ENCODE assay signal across 27 cellular contexts in genomic region chr7:90791596-90791995, GRCh38.
DNase-seq lines count a peak whose midpoint lies in the region; ATAC-seq, FAIRE-seq and TF ChIP-seq lines count a peak whose summit lies in the region.
"Had no signal": no experiment of that assay in that cellular context is flagged by ENCODE, and none has a peak within 500 bp of the region (broad histone marks: within the 10 kb centered on the region; RNA-seq: fewer than 3 reads in every experiment).

No MANE protein-coding gene starts in this region.

- in situ Hi-C loops in K562 (cut with MboI), result no loop called here

- H3K9ac ChIP-seq in K562 (ENCODE audit: insufficient read depth in 1 of 2, low read depth in 2 of 2, low read length in 2 of 2), result no peak overlapping the region
- H3K9ac ChIP-seq: BLaER1 treated with 17β-estradiol and CSF1 and Interleukin-3, amounts not matched to agents 10 nM and 100 nM had no signal

- no peak for ATAC-seq in K562
- ATAC-seq in stimulated activated memory B cell treated with anti-CD40 and anti-IgM and Interleukin-4, amounts not matched to agents 10 μg/mL and 1 μg/mL and 100 μg/mL, for 72 hours, result peak; percentile 57
- ATAC-seq: A549, GM23338, HCT116 had no signal

- H3K27me3 Mint-ChIP-seq in activated naive CD4-positive, alpha-beta T cell treated with anti-CD3 and anti-CD28 coated beads for 36 hours (ENCODE audit: low read depth), result no peaks in the 10 kb centered on the region
- H3K27me3 Mint-ChIP-seq in osteocyte (ENCODE audit: unreplicated experiment) (no peaks in the 10 kb centered on the region), mesothelial cell of epicardium (ENCODE audit: low read depth) (no peaks in the 10 kb centered on the region)
- no peaks in the 10 kb centered on the region for H3K27me3 Mint-ChIP-seq in stimulated activated memory B cell treated with anti-CD40 and anti-IgM and Interleukin-4, amounts not matched to agents 10 μg/mL and 1 μg/mL and 100 μg/mL, for 72 hours
- H3K27me3 Mint-ChIP-seq: CD4-positive, alpha-beta T cell; CD8-positive, alpha-beta memory T cell had no signal

- no peaks in the 10 kb centered on the region for H3K27me3 ChIP-seq in K562 (ENCODE audit: control insufficient read depth in 2 of 2, insufficient read depth in 2 of 2, low read length in 2 of 2)
- H3K27me3 ChIP-seq: BE2C; BLaER1 treated with 17β-estradiol and CSF1 and Interleukin-3, amounts not matched to agents 10 nM and 100 nM had no signal

- H3K9me1 ChIP-seq in K562 (ENCODE audit: control insufficient read depth, insufficient read depth, low read length), result no peaks in the 10 kb centered on the region

- H3K4me1 ChIP-seq in K562 (replicated peaks in 1 of 2; ENCODE audit: control insufficient read depth in 2 of 2, insufficient read depth in 2 of 2, low read length in 2 of 2), result no peaks in the 10 kb centered on the region
- H3K4me1 ChIP-seq: A549; BE2C; BLaER1 treated with 17β-estradiol and CSF1 and Interleukin-3, amounts not matched to agents 10 nM and 100 nM had no signal

- no peaks in the 10 kb centered on the region for H3K36me3 ChIP-seq in K562 (ENCODE audit: control insufficient read depth, insufficient read depth, low read length)
- H3K36me3 ChIP-seq: BE2C had no signal

- no TSS peak for BruUV-seq in K562 (replicated peaks; lab: Mats Ljungman, UMichigan)

- no peak overlapping the region for H3K4me3 ChIP-seq in K562
- H3K4me3 ChIP-seq: A549; BLaER1 treated with 17β-estradiol and CSF1 and Interleukin-3, amounts not matched to agents 10 nM and 100 nM; GM23338 had no signal

- peak; percentile 58 for FAIRE-seq in K562 (lab: Jason Lieb, UNC)
- FAIRE-seq: A549, GM12891, GM18507 had no signal

- CTCF ChIA-PET in activated naive CD4-positive, alpha-beta T cell treated with anti-CD3 and anti-CD28 coated beads for 36 hours (lab: Charles Lee), result interaction anchor here (0.6 kb wide), 1 partner anchor 180 kb away, joined by 3 read pairs; no protein-coding TSS in a partner anchor
- CTCF ChIA-PET in K562 (lab: Yijun Ruan, JAX; ENCODE audit: low intra/inter-chr PET ratio) (no interaction called here), RWPE1 (lab: Yijun Ruan, JAX) (no interaction called here)

- H3K79me2 ChIP-seq in K562 (ENCODE audit: control insufficient read depth, insufficient read depth, low read length), result no peaks in the 10 kb centered on the region

- H3K9me3 ChIP-seq in K562 (replicated peaks; ENCODE audit: control insufficient read depth, insufficient read depth, low read depth, low read length), result no peaks in the 10 kb centered on the region; the same call in 1 of the 2 replicates
- H3K9me3 ChIP-seq: A549, BE2C had no signal

- TF ChIP-seq CTCF in K562 (IDR thresholded peaks at IDR 0.05 in 2 of 3, conservative IDR thresholded peaks at IDR 0.05 in 1 of 3; ENCODE audit: insufficient read depth in 2 of 3, low read depth in 1 of 3, low read length in 3 of 3), result no peak
- TF ChIP-seq CTCF in osteocyte (IDR thresholded peaks at IDR 0.05), result no peak
- no peak for TF ChIP-seq CTCF in RWPE1 (conservative IDR thresholded peaks at IDR 0.05; ENCODE audit: low read depth)
- TF ChIP-seq CTCF in mesothelial cell of epicardium (IDR thresholded peaks at IDR 0.05; ENCODE audit: unreplicated experiment), result no peak

- WGBS in K562 (ENCODE audit: insufficient coverage, low coverage, missing lambda C conversion rate), result 5% methylated on average over 3 of the region's 3 CpGs

- no peaks in the 10 kb centered on the region for H4K20me1 ChIP-seq in K562 (replicated peaks; ENCODE audit: control insufficient read depth, insufficient read depth, low read length)
- H4K20me1 ChIP-seq: BLaER1 treated with 17β-estradiol and CSF1 and Interleukin-3, amounts not matched to agents 10 nM and 100 nM had no signal

- no peak for TF ChIP-seq POLR2A in K562 (conservative IDR thresholded peaks at IDR 0.05)

- no peak for TF ChIP-seq RAD21 in K562 (CRISPR knock-in tag; conservative IDR thresholded peaks at IDR 0.05 in 1 of 2, IDR thresholded peaks at IDR 0.05 in 1 of 2)

- peak overlapping the region; percentile 36 for H3K27ac Mint-ChIP-seq in activated naive CD4-positive, alpha-beta T cell treated with anti-CD3 and anti-CD28 coated beads for 36 hours
- H3K27ac Mint-ChIP-seq in osteocyte (ENCODE audit: unreplicated experiment) (peak overlapping the region; percentile 10), mesothelial cell of epicardium (no peak overlapping the region)
- H3K27ac Mint-ChIP-seq in stimulated activated memory B cell treated with anti-CD40 and anti-IgM and Interleukin-4, amounts not matched to agents 10 μg/mL and 1 μg/mL and 100 μg/mL, for 72 hours, result peak overlapping the region; percentile 76
- H3K27ac Mint-ChIP-seq: CD14-positive monocyte; CD4-positive, alpha-beta T cell; CD8-positive, alpha-beta memory T cell; GM23338; H9; HFFc6 had no signal

- POLR2A ChIA-PET in K562 (lab: Yijun Ruan, JAX) (no interaction called here), RWPE1 (lab: Yijun Ruan, JAX; ENCODE audit: low non-redundant PET) (no interaction called here)

- intact Hi-C loops in activated naive CD4-positive, alpha-beta T cell treated with anti-CD3 and anti-CD28 coated beads for 36 hours (cut with micrococcal nuclease), result no loop called here
- intact Hi-C loops in K562 (cut with micrococcal nuclease), result no loop called here

- H3K9me3 Mint-ChIP-seq in activated naive CD4-positive, alpha-beta T cell treated with anti-CD3 and anti-CD28 coated beads for 36 hours, result peaks cover 20% of the 10 kb centered on the region
- peaks cover 23% of the 10 kb centered on the region for H3K9me3 Mint-ChIP-seq in osteocyte (ENCODE audit: unreplicated experiment)
- peaks cover 19% of the 10 kb centered on the region for H3K9me3 Mint-ChIP-seq in stimulated activated memory B cell treated with anti-CD40 and anti-IgM and Interleukin-4, amounts not matched to agents 10 μg/mL and 1 μg/mL and 100 μg/mL, for 72 hours
- H3K9me3 Mint-ChIP-seq in mesothelial cell of epicardium, result peaks cover 35% of the 10 kb centered on the region

- H3K4me2 ChIP-seq in K562 (ENCODE audit: insufficient read depth, low read length), result no peak overlapping the region
- H3K4me2 ChIP-seq: A549; BLaER1 treated with 17β-estradiol and CSF1 and Interleukin-3, amounts not matched to agents 10 nM and 100 nM; GM23338 had no signal

- no peak overlapping the region for H3K4me3 Mint-ChIP-seq in activated naive CD4-positive, alpha-beta T cell treated with anti-CD3 and anti-CD28 coated beads for 36 hours
- H3K4me3 Mint-ChIP-seq in osteocyte (ENCODE audit: unreplicated experiment) (no peak overlapping the region), mesothelial cell of epicardium (no peak overlapping the region)
- H3K4me3 Mint-ChIP-seq in stimulated activated memory B cell treated with anti-CD40 and anti-IgM and Interleukin-4, amounts not matched to agents 10 μg/mL and 1 μg/mL and 100 μg/mL, for 72 hours, result no peak overlapping the region
- H3K4me3 Mint-ChIP-seq: CD14-positive monocyte; CD4-positive, alpha-beta T cell; CD8-positive, alpha-beta memory T cell; GM23338; H9; HFFc6 had no signal

- H3K27ac ChIP-seq in K562 (ENCODE audit: extremely low read depth, low read depth, low read length), result no peak overlapping the region
- H3K27ac ChIP-seq in RWPE1, result no peak overlapping the region
- H3K27ac ChIP-seq: A549; BLaER1 treated with 17β-estradiol and CSF1 and Interleukin-3, amounts not matched to agents 10 nM and 100 nM had no signal

- no peaks in the 10 kb centered on the region for H3K36me3 Mint-ChIP-seq in activated naive CD4-positive, alpha-beta T cell treated with anti-CD3 and anti-CD28 coated beads for 36 hours (ENCODE audit: low read depth)
- H3K36me3 Mint-ChIP-seq in osteocyte (ENCODE audit: unreplicated experiment) (peaks cover 44% of the 10 kb centered on the region), mesothelial cell of epicardium (peaks cover 35% of the 10 kb centered on the region)
- H3K36me3 Mint-ChIP-seq in stimulated activated memory B cell treated with anti-CD40 and anti-IgM and Interleukin-4, amounts not matched to agents 10 μg/mL and 1 μg/mL and 100 μg/mL, for 72 hours, result peaks cover 64% of the 10 kb centered on the region
- H3K36me3 Mint-ChIP-seq: CD8-positive, alpha-beta memory T cell had no signal

- TF ChIP-seq EP300 in K562 (IDR thresholded peaks at IDR 0.05; ENCODE audit: low read length), result no peak

- H3K4me1 Mint-ChIP-seq in activated naive CD4-positive, alpha-beta T cell treated with anti-CD3 and anti-CD28 coated beads for 36 hours (ENCODE audit: low read depth), result no peaks in the 10 kb centered on the region
- H3K4me1 Mint-ChIP-seq in osteocyte (ENCODE audit: unreplicated experiment), result peaks cover 50% of the 10 kb centered on the region
- peaks cover 35% of the 10 kb centered on the region for H3K4me1 Mint-ChIP-seq in stimulated activated memory B cell treated with anti-CD40 and anti-IgM and Interleukin-4, amounts not matched to agents 10 μg/mL and 1 μg/mL and 100 μg/mL, for 72 hours
- peaks cover 3% of the 10 kb centered on the region for H3K4me1 Mint-ChIP-seq in mesothelial cell of epicardium
- H3K4me1 Mint-ChIP-seq: CD14-positive monocyte; CD8-positive, alpha-beta memory T cell had no signal

- DNase-seq in activated naive CD4-positive, alpha-beta T cell treated with anti-CD3 and anti-CD28 coated beads for 36 hours, result no peak
- no peak for DNase-seq in activated naive CD4-positive, alpha-beta T cell treated with anti-CD3 and anti-CD28 coated beads, Interleukin-2, amount 50 U/mL, for 16 hours
- DNase-seq in K562 (ENCODE audit: extremely low read depth in 1 of 4, low spot score in 3 of 4) (no peak), osteocyte (ENCODE audit: extremely low spot score, unreplicated experiment) (no peak), RWPE1 (ENCODE audit: low spot score) (no peak), mesothelial cell of epicardium (ENCODE audit: low spot score in 2 of 2, unreplicated experiment in 2 of 2) (no peak), GM03348 (ENCODE audit: low spot score) (no peak)
- DNase-seq: 8988T; ACHN; AML-193; BE2C; CD4-positive, alpha-beta T cell; CD8-positive, alpha-beta memory T cell; DMS 273 treated with DMSO at 0.1 percent for 48 hours; DMS79; EL; GDM1; H9; HFFc6 had no signal

- no peak overlapping the region for H2AFZ ChIP-seq in K562 (ENCODE audit: low read depth, low read length)
- H2AFZ ChIP-seq: GM23338 had no signal

TF ChIP-seq in K562, 482 proteins besides CTCF, POLR2A, EP300 and RAD21 (continues in another document):
- TF ChIP-seq TAL1 (IDR thresholded peaks at IDR 0.05), result no peak
